In genomic region chr1:72281637-72282270, GRCh38 we compare ENCODE assay signal across 8 cellular contexts. TPM values are rescaled to one million over a fixed set of nuclear protein-coding genes. Genes with fewer than 3 reads are reported as not detected.
A peak's percentile ranks its signal among the peaks of the same experiment; 100 is the strongest.
DNase-seq lines count a peak whose midpoint lies in the region; ATAC-seq and TF ChIP-seq lines count a peak whose summit lies in the region.

No MANE protein-coding gene starts in this region.

- CTCF ChIA-PET in activated CD8-positive, alpha-beta memory T cell treated with anti-CD3 and anti-CD28 coated beads, Interleukin-2, amount 10 ng/mL, durations not matched to agents 7 days and 5 days (lab: Charles Lee), result no interaction called here

- no peak for DNase-seq in activated CD8-positive, alpha-beta memory T cell treated with anti-CD3 and anti-CD28 coated beads, Interleukin-2, amount 10 ng/mL, durations not matched to agents 7 days and 5 days
- DNase-seq in activated CD8-positive, alpha-beta memory T cell treated with anti-CD3 and anti-CD28 coated beads for 24 hours, result no peak
- DNase-seq in SJSA1 (ENCODE audit: low read depth in 1 of 2, low spot score in 2 of 2), result no peak
- peak; percentile 34 for DNase-seq in glomerular visceral epithelial cell (ENCODE audit: extremely low spot score)
- no peak for DNase-seq in natural killer cell

- peak overlapping the region in 2 of 3 donors; percentile 28 to 68 for H3K9ac ChIP-seq in skeletal muscle tissue (ENCODE audit: low read depth in 1 of 3, low read length in 3 of 3)

- H3K4me1 Mint-ChIP-seq in activated CD8-positive, alpha-beta memory T cell treated with anti-CD3 and anti-CD28 coated beads, Interleukin-2, amount 10 ng/mL, durations not matched to agents 7 days and 5 days, result peaks cover 11% of the 10 kb centered on the region
- peaks cover 16 to 19% of the 10 kb centered on the region in 2 donors for H3K4me1 Mint-ChIP-seq in natural killer cell

- H3K4me3 ChIP-seq in SJSA1 (peak overlapping the region; percentile 52), skeletal muscle tissue (ENCODE audit: low read length in 3 of 3) (peak overlapping the region; percentile 77 to 86 (median 78))

- H3K36me3 ChIP-seq in SJSA1 (no peaks in the 10 kb centered on the region), skeletal muscle tissue (ENCODE audit: control insufficient read depth in 3 of 3, insufficient read depth in 3 of 3, low read length in 3 of 3) (no peaks in the 10 kb centered on the region)

- peak overlapping the region; percentile 46 for H3K27ac Mint-ChIP-seq in activated CD8-positive, alpha-beta memory T cell treated with anti-CD3 and anti-CD28 coated beads, Interleukin-2, amount 10 ng/mL, durations not matched to agents 7 days and 5 days
- H3K27ac Mint-ChIP-seq in natural killer cell, result peak overlapping the region in 1 of 2 donors; percentile 2

- H3K4me1 ChIP-seq in SJSA1 (replicated peaks) (peaks cover 17% of the 10 kb centered on the region), skeletal muscle tissue (ENCODE audit: control insufficient read depth in 3 of 3, insufficient read depth in 3 of 3, low read length in 3 of 3) (peaks cover 10 to 12% (median 11%) of the 10 kb centered on the region in 3 donors)

- H3K9me3 ChIP-seq in SJSA1 (replicated peaks) (no peaks in the 10 kb centered on the region), skeletal muscle tissue (ENCODE audit: control insufficient read depth in 3 of 3, low read length in 3 of 3) (no peaks in the 10 kb centered on the region)

- H3K9me3 Mint-ChIP-seq in activated CD8-positive, alpha-beta memory T cell treated with anti-CD3 and anti-CD28 coated beads, Interleukin-2, amount 10 ng/mL, durations not matched to agents 7 days and 5 days (ENCODE audit: low read depth), result no peaks in the 10 kb centered on the region
- H3K9me3 Mint-ChIP-seq in natural killer cell, result no peaks in the 10 kb centered on the region

- ATAC-seq in activated CD8-positive, alpha-beta memory T cell treated with anti-CD3 and anti-CD28 coated beads, Interleukin-2, amount 10 ng/mL, durations not matched to agents 7 days and 5 days, result no peak
- ATAC-seq in GM18868 (IDR thresholded peaks at IDR 0.05; ENCODE audit: unreplicated experiment) (no peak), HG02623 (IDR thresholded peaks at IDR 0.05; ENCODE audit: unreplicated experiment) (no peak), natural killer cell (no peak)

- H3K4me3 Mint-ChIP-seq in activated CD8-positive, alpha-beta memory T cell treated with anti-CD3 and anti-CD28 coated beads, Interleukin-2, amount 10 ng/mL, durations not matched to agents 7 days and 5 days, result peak overlapping the region; percentile 57
- no peak overlapping the region for H3K4me3 Mint-ChIP-seq in natural killer cell

- H3K27me3 ChIP-seq in SJSA1 (replicated peaks) (no peaks in the 10 kb centered on the region), skeletal muscle tissue (ENCODE audit: control insufficient read depth in 3 of 3, insufficient read depth in 3 of 3, low read length in 3 of 3) (no peaks in the 10 kb centered on the region)

- no peaks in the 10 kb centered on the region for H3K36me3 Mint-ChIP-seq in activated CD8-positive, alpha-beta memory T cell treated with anti-CD3 and anti-CD28 coated beads, Interleukin-2, amount 10 ng/mL, durations not matched to agents 7 days and 5 days
- no peaks in the 10 kb centered on the region for H3K36me3 Mint-ChIP-seq in natural killer cell

- H3K27me3 Mint-ChIP-seq in activated CD8-positive, alpha-beta memory T cell treated with anti-CD3 and anti-CD28 coated beads, Interleukin-2, amount 10 ng/mL, durations not matched to agents 7 days and 5 days, result peaks cover 18% of the 10 kb centered on the region
- H3K27me3 Mint-ChIP-seq in natural killer cell (ENCODE audit: low read depth in 2 of 2), result no peaks in the 10 kb centered on the region

- intact Hi-C loops in natural killer cell (cut with micrococcal nuclease), result loop anchor here (5.0 to 10.0 kb wide), 2 partner anchors 63 to 1916 kb away; partner anchors contain the start of genes FPGT and LRRIQ3

- no peak for TF ChIP-seq CTCF in natural killer cell (IDR thresholded peaks at IDR 0.05)

- H3K27ac ChIP-seq in SJSA1 (no peak overlapping the region), skeletal muscle tissue (ENCODE audit: low read depth, low read length) (no peak overlapping the region)

RNA-seq across cellular contexts. Expression of gene NEGR1, which starts 0.6 kb away (rescaled TPM):
- total RNA-seq in activated CD8-positive, alpha-beta memory T cell treated with anti-CD3 and anti-CD28 coated beads, Interleukin-2, amount 10 ng/mL, durations not matched to agents 7 days and 5 days, result not detected
- 0.38 and 1.9 TPM in 2 replicates for total RNA-seq in SJSA1 (2014; rRNA removed; shearing (Covaris generic))
- 11.0 TPM for total RNA-seq in skeletal muscle tissue
- 1 to 10 TPM in 1 of 3 donors, under 1 TPM in 1, not detected in 1; 0.55 to 1.3 TPM for total RNA-seq in natural killer cell
